In the genomic region with DNA sequence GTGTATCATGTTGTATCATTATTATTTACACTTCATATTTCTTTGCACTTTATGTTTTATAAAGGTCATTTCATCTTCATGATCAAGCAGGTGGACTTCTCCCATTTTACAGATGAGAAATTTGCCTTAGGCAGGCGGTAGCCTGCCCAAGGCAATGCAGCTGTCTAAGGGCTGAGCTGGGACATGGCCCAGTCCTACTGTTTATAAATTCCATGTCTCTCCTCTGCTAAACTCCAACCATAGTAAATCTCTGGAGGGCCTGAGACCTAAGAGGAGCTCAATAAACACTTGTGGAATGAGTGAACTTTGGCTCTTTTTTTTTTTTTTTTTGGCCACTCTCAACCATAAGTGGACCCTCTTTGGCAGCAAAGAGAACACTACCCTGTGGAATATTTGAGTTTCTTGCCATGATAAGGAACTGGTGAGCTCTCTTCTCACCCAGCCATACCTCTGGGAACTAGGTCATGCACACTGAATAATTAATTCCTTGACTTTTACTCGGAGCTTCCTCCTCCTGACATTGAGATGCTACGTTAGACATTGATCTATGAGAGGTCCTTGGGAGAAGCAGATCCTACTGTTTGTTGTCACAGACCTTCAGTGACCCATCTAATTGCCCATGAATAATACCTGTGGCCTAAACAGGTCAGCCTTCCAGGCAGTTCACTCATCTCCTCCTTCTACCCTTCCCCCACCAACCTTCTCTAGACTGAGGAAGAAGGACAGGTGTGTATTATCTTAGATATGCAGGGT, we compare ENCODE assay signal across 17 cellular contexts. TPM values are rescaled to one million over a fixed set of nuclear protein-coding genes. Genes with fewer than 3 reads are reported as not detected.
DNase-seq lines count a peak whose midpoint lies in the region; ATAC-seq and TF ChIP-seq lines count a peak whose summit lies in the region.
"Had no signal": no experiment of that assay in that cellular context is flagged by ENCODE, and none has a peak within 500 bp of the region (broad histone marks: within the 10 kb centered on the region; RNA-seq: fewer than 3 reads in every experiment).

No MANE protein-coding gene starts in this region.

- H3K27ac Mint-ChIP-seq in activated T-cell treated with anti-CD3 and anti-CD28 coated beads, Interleukin-2, amount 50 U/mL, for 72 hours, result peak overlapping the region; percentile 63
- H3K27ac Mint-ChIP-seq in activated T-cell treated with anti-CD3 and anti-CD28 coated beads, Interleukin-2, amount 50 U/mL, for 24 hours, result no peak overlapping the region
- peak overlapping the region; percentile 93 for H3K27ac Mint-ChIP-seq in chondrocyte (ENCODE audit: unreplicated experiment)

- intact Hi-C loops in upper lobe of right lung (cut with DNase I), result no loop called here

- H3K36me3 ChIP-seq in muscle layer of colon (ENCODE audit: insufficient read depth, low read length), result no peaks in the 10 kb centered on the region
- H3K36me3 ChIP-seq in upper lobe of right lung, result no peaks in the 10 kb centered on the region

- H3K9me3 Mint-ChIP-seq in activated T-cell treated with anti-CD3 and anti-CD28 coated beads, Interleukin-2, amount 50 U/mL, for 72 hours, result no peaks in the 10 kb centered on the region
- H3K9me3 Mint-ChIP-seq in activated T-cell treated with anti-CD3 and anti-CD28 coated beads, Interleukin-2, amount 50 U/mL, for 24 hours, result no peaks in the 10 kb centered on the region
- no peaks in the 10 kb centered on the region for H3K9me3 Mint-ChIP-seq in chondrocyte (ENCODE audit: low read depth)

- H3K4me1 ChIP-seq in muscle layer of colon (ENCODE audit: insufficient read depth, low read length) (peaks cover 95% of the 10 kb centered on the region), upper lobe of right lung (peaks cover 73% of the 10 kb centered on the region)

- H3K27ac ChIP-seq in muscle layer of colon (ENCODE audit: low read depth, low read length), result peak overlapping the region; percentile 71
- peak overlapping the region; percentile 6 for H3K27ac ChIP-seq in upper lobe of right lung

- no peaks in the 10 kb centered on the region for H3K27me3 Mint-ChIP-seq in activated T-cell treated with anti-CD3 and anti-CD28 coated beads, Interleukin-2, amount 50 U/mL, for 72 hours (ENCODE audit: low read depth)
- H3K27me3 Mint-ChIP-seq in activated T-cell treated with anti-CD3 and anti-CD28 coated beads, Interleukin-2, amount 50 U/mL, for 24 hours, result no peaks in the 10 kb centered on the region
- H3K27me3 Mint-ChIP-seq in chondrocyte (ENCODE audit: low read depth), result no peaks in the 10 kb centered on the region

- peaks cover 8 to 24% of the 10 kb centered on the region in 2 donors for H3K36me3 Mint-ChIP-seq in activated T-cell treated with anti-CD3 and anti-CD28 coated beads, Interleukin-2, amount 50 U/mL, for 72 hours (ENCODE audit: insufficient read depth in 2 of 2)
- H3K36me3 Mint-ChIP-seq in activated T-cell treated with anti-CD3 and anti-CD28 coated beads, Interleukin-2, amount 50 U/mL, for 24 hours (ENCODE audit: low read depth), result peaks cover 47% of the 10 kb centered on the region
- H3K36me3 Mint-ChIP-seq in chondrocyte (ENCODE audit: low read depth), result peaks cover 12% of the 10 kb centered on the region

- TF ChIP-seq CTCF in chondrocyte (IDR thresholded peaks at IDR 0.05) (no peak), upper lobe of right lung (IDR thresholded peaks at IDR 0.05) (no peak)

- no peak for ATAC-seq in activated T-cell treated with anti-CD3 and anti-CD28 coated beads, Interleukin-2, amount 50 U/mL, for 72 hours (replicated peaks in 1 of 2)
- ATAC-seq in upper lobe of right lung (peak; percentile 67), HG03571 (IDR thresholded peaks at IDR 0.05; ENCODE audit: unreplicated experiment) (no peak)

- H3K9me3 ChIP-seq in muscle layer of colon (ENCODE audit: low read length), result no peaks in the 10 kb centered on the region
- H3K9me3 ChIP-seq in upper lobe of right lung, result no peaks in the 10 kb centered on the region
- H3K9me3 ChIP-seq: tibial nerve had no signal

- H3K4me3 Mint-ChIP-seq in activated T-cell treated with anti-CD3 and anti-CD28 coated beads, Interleukin-2, amount 50 U/mL, for 72 hours, result peak overlapping the region in 1 of 2 donors; percentile 14
- H3K4me3 Mint-ChIP-seq in activated T-cell treated with anti-CD3 and anti-CD28 coated beads, Interleukin-2, amount 50 U/mL, for 24 hours, result no peak overlapping the region
- no peak overlapping the region for H3K4me3 Mint-ChIP-seq in chondrocyte (ENCODE audit: unreplicated experiment)

- H3K4me1 Mint-ChIP-seq in activated T-cell treated with anti-CD3 and anti-CD28 coated beads, Interleukin-2, amount 50 U/mL, for 72 hours (ENCODE audit: low read depth), result peaks cover 62% of the 10 kb centered on the region
- peaks cover 64% of the 10 kb centered on the region for H3K4me1 Mint-ChIP-seq in activated T-cell treated with anti-CD3 and anti-CD28 coated beads, Interleukin-2, amount 50 U/mL, for 24 hours (ENCODE audit: low read depth)
- peaks cover 82% of the 10 kb centered on the region for H3K4me1 Mint-ChIP-seq in chondrocyte (ENCODE audit: low read depth)

- no peak overlapping the region for H3K9ac ChIP-seq in muscle layer of colon (ENCODE audit: low read length)

- no peak for DNase-seq in activated T-cell treated with anti-CD3 and anti-CD28 coated beads, Interleukin-2, amount 50 U/mL, for 72 hours
- no peak for DNase-seq in activated T-cell treated with anti-CD3 and anti-CD28 coated beads, Interleukin-2, amount 50 U/mL, for 24 hours
- DNase-seq in chondrocyte (ENCODE audit: low spot score) (no peak), upper lobe of right lung (peak; percentile 34), HK-2 (ENCODE audit: unreplicated experiment) (no peak), GM19240 (ENCODE audit: insufficient read length, low spot score) (no peak)
- DNase-seq: activated CD4-positive, alpha-beta T cell treated with anti-CD3 and anti-CD28 coated beads for 1 hour; activated T-cell treated with anti-CD3 and anti-CD28 coated beads, Interleukin-2, amount 50 U/mL, for 1 hour; COR-L47; GDM1; NCI-H1930; NCI-H524; occipital lobe; stimulated activated CD4-positive, alpha-beta T cell treated with anti-CD3 and anti-CD28 coated beads, Interleukin-12 subunit alpha, Interleukin-12 subunit beta, amount 100 ng/mL, for 4 hours had no signal

- no peaks in the 10 kb centered on the region for H3K27me3 ChIP-seq in muscle layer of colon (ENCODE audit: control insufficient read depth in 1 of 2, insufficient read depth in 2 of 2, low read length in 2 of 2)
- H3K27me3 ChIP-seq in upper lobe of right lung, result no peaks in the 10 kb centered on the region
- H3K27me3 ChIP-seq: tibial nerve had no signal

- H3K4me3 ChIP-seq in muscle layer of colon (ENCODE audit: low read depth in 1 of 2, low read length in 2 of 2) (no peak overlapping the region), upper lobe of right lung (no peak overlapping the region)
- H3K4me3 ChIP-seq: tibial nerve had no signal

RNA-seq across cellular contexts. Expression of a gene that starts 30.0 kb away (rescaled TPM):
- total RNA-seq in activated T-cell treated with anti-CD3 and anti-CD28 coated beads, Interleukin-2, amount 50 U/mL, for 72 hours, result 100 to 1,000 TPM; 227 to 322 TPM
- 296 to 393 TPM (median 372 TPM) in 3 replicates for total RNA-seq in chondrocyte
- 197 TPM for total RNA-seq in upper lobe of right lung
